ENCODE assay signal across 14 cellular contexts in genomic region chr9:38186372-38187115, GRCh38.
"Had no signal": no experiment of that assay in that cellular context is flagged by ENCODE, and none has a peak within 500 bp of the region (broad histone marks: within the 10 kb centered on the region; RNA-seq: fewer than 3 reads in every experiment).

No MANE protein-coding gene starts in this region.

- H3K4me1 ChIP-seq: suprapubic skin, upper lobe of right lung had no signal

- H3K27me3 ChIP-seq: upper lobe of right lung had no signal

- H3K4me1 Mint-ChIP-seq: immature natural killer cell had no signal

- H3K36me3 ChIP-seq: suprapubic skin, upper lobe of right lung had no signal

- H3K27ac ChIP-seq: suprapubic skin, upper lobe of right lung had no signal

- H3K9me3 ChIP-seq: suprapubic skin, upper lobe of right lung had no signal

- H3K36me3 Mint-ChIP-seq: activated CD4-positive, alpha-beta memory T cell treated with anti-CD3 and anti-CD28 coated beads for 36 hours had no signal

- H3K4me3 ChIP-seq: suprapubic skin, upper lobe of right lung had no signal

- DNase-seq: activated CD4-positive, alpha-beta memory T cell treated with anti-CD3 and anti-CD28 coated beads for 36 hours; activated gamma-delta T cell treated with Interleukin-2 at 50 U/mL for 16 hours; activated T-cell treated with anti-CD3 and anti-CD28 coated beads, Interleukin-2, amount 50 U/mL, for 72 hours; central memory CD4-positive, alpha-beta T cell; effector memory CD8-positive, alpha-beta T cell; immature natural killer cell; left colon; stimulated activated CD4-positive, alpha-beta T cell treated with anti-CD3 and anti-CD28 coated beads, Interleukin-4, amount 100 ng/mL, for 1 hour; stimulated activated CD8-positive, alpha-beta memory T cell treated with anti-CD3 and anti-CD28 coated beads, Interleukin-4, amount 100 ng/mL, for 48 hours; stimulated activated naive CD8-positive, alpha-beta T cell treated with anti-CD3 and anti-CD28 coated beads, Interleukin-15, Interleukin-2, amounts not matched to agents 100 U/mL and 50 U/mL, for 24 hours; T1000; upper lobe of right lung had no signal

- ATAC-seq: activated T-cell treated with anti-CD3 and anti-CD28 coated beads, Interleukin-2, amount 50 U/mL, for 72 hours; effector memory CD8-positive, alpha-beta T cell; left colon; stimulated activated naive CD8-positive, alpha-beta T cell treated with anti-CD3 and anti-CD28 coated beads, Interleukin-15, Interleukin-2, amounts not matched to agents 100 U/mL and 50 U/mL, for 24 hours; upper lobe of right lung had no signal

- H3K9me3 Mint-ChIP-seq: activated CD4-positive, alpha-beta memory T cell treated with anti-CD3 and anti-CD28 coated beads for 36 hours; nephron had no signal

- H3K4me3 Mint-ChIP-seq: activated CD4-positive, alpha-beta memory T cell treated with anti-CD3 and anti-CD28 coated beads for 36 hours; activated T-cell treated with anti-CD3 and anti-CD28 coated beads, Interleukin-2, amount 50 U/mL, for 72 hours; effector memory CD8-positive, alpha-beta T cell; immature natural killer cell; nephron had no signal

- H3K27ac Mint-ChIP-seq: activated CD4-positive, alpha-beta memory T cell treated with anti-CD3 and anti-CD28 coated beads for 36 hours; activated T-cell treated with anti-CD3 and anti-CD28 coated beads, Interleukin-2, amount 50 U/mL, for 72 hours; effector memory CD8-positive, alpha-beta T cell; immature natural killer cell had no signal
